In the genomic region with DNA sequence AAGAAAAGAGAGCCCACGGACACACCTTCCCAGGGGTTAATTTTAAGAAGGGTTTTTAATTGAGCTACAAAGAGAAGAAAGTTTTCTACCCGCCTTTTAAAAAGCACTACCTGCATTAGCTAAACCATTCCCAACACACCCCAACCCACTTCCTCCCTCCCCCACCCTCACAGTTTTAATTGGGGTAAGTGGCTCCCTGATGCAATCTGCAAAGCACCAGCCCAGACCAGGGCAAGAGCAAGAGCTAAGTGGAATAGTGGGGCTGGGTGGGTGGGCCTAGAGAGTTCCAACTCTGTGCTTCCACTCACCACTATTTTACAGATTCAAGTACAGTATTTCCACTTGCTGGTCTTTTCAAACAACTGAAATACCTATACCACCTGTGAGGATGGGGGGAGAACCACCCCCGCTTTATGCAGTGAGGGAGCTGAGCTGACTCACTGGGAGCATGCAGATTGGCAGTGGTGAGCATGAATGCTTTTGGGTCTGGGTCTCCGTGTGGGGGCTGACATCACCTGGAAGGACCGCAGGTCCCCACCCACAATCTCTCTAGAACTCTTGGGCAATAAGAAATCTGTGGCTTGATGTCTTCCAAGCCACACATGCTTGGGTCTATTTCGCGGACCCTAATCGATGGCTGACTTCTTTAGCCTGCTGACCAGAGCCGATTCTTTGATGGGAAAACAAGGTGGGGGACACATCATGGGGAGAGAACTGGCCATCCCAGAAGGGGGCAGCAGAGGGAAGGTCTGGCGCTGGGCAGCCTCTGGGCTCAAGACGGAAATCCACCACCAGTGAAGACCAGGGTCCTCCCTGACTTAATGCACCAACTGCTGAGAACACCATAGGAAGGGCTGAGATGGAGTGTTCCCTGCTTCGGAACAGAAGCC, we compare ENCODE assay signal across 9 cellular contexts.
DNase-seq lines count a peak whose midpoint lies in the region; ATAC-seq and TF ChIP-seq lines count a peak whose summit lies in the region.
"Had no signal": no experiment of that assay in that cellular context is flagged by ENCODE, and none has a peak within 500 bp of the region (broad histone marks: within the 10 kb centered on the region; RNA-seq: fewer than 3 reads in every experiment).

No MANE protein-coding gene starts in this region.

- H3K9me3 ChIP-seq in Karpas-422 (ENCODE audit: low read length) (no peaks in the 10 kb centered on the region), iPS-15b (ENCODE audit: control insufficient read depth, insufficient read depth, low read length) (no peaks in the 10 kb centered on the region), testis (no peaks in the 10 kb centered on the region)

- DNase-seq in NCI-H2196 (lab: John Stamatoyannopoulos, UW; ENCODE audit: unreplicated experiment) = peak; percentile 28
- no peak for DNase-seq in NCI-H2196 treated with DMSO at 0.1 percent for 48 hours (lab: John Stamatoyannopoulos, UW; ENCODE audit: unreplicated experiment)
- peak; percentile 67 for DNase-seq in Karpas-422
- no peak for DNase-seq in activated T-helper 2 cell treated with anti-CD3 and anti-CD28 coated beads, Interferon-gamma antibody, Interleukin-2, Interleukin-4, amounts not matched to agents 10 μg/mL and 5 μg/mL and 100 μg/mL, durations not matched to agents 14 hours and 24 hours and 36 hours (ENCODE audit: low spot score)
- no peak for DNase-seq in testis

- H3K4me1 Mint-ChIP-seq in activated T-helper 2 cell treated with anti-CD3 and anti-CD28 coated beads, Interferon-gamma antibody, Interleukin-2, Interleukin-4, amounts not matched to agents 10 μg/mL and 5 μg/mL and 100 μg/mL, durations not matched to agents 14 hours and 24 hours and 36 hours (ENCODE audit: low read depth) = peaks cover 36% of the 10 kb centered on the region

- H3K4me2 ChIP-seq in Karpas-422 (ENCODE audit: low read depth, low read length, poor library complexity, severe bottlenecking) = no peak overlapping the region

- no peaks in the 10 kb centered on the region for H3K27me3 Mint-ChIP-seq in activated T-helper 2 cell treated with anti-CD3 and anti-CD28 coated beads, Interferon-gamma antibody, Interleukin-2, Interleukin-4, amounts not matched to agents 10 μg/mL and 5 μg/mL and 100 μg/mL, durations not matched to agents 14 hours and 24 hours and 36 hours (ENCODE audit: low read depth)

- H3K36me3 Mint-ChIP-seq in activated T-helper 2 cell treated with anti-CD3 and anti-CD28 coated beads, Interferon-gamma antibody, Interleukin-2, Interleukin-4, amounts not matched to agents 10 μg/mL and 5 μg/mL and 100 μg/mL, durations not matched to agents 14 hours and 24 hours and 36 hours (ENCODE audit: low read depth) = peaks cover 8% of the 10 kb centered on the region

- H3K27me3 ChIP-seq in Karpas-422 (ENCODE audit: low read length) = no peaks in the 10 kb centered on the region
- H3K27me3 ChIP-seq in iPS-15b (ENCODE audit: control insufficient read depth, insufficient read depth, low read length) = no peaks in the 10 kb centered on the region
- H3K27me3 ChIP-seq in testis = no peaks in the 10 kb centered on the region

- no peaks in the 10 kb centered on the region for H3K9me2 ChIP-seq in Karpas-422 (replicated peaks; ENCODE audit: insufficient read depth, low read length)

- H3K27ac Mint-ChIP-seq in activated T-helper 2 cell treated with anti-CD3 and anti-CD28 coated beads, Interferon-gamma antibody, Interleukin-2, Interleukin-4, amounts not matched to agents 10 μg/mL and 5 μg/mL and 100 μg/mL, durations not matched to agents 14 hours and 24 hours and 36 hours = peak overlapping the region; percentile 40

- H3K4me1 ChIP-seq in Karpas-422 (ENCODE audit: low read length) = no peaks in the 10 kb centered on the region
- peaks cover 43% of the 10 kb centered on the region for H3K4me1 ChIP-seq in iPS-15b (ENCODE audit: control insufficient read depth, insufficient read depth, low read length)
- H3K4me1 ChIP-seq in testis = peaks cover 63% of the 10 kb centered on the region

- ATAC-seq in HG03571 (IDR thresholded peaks at IDR 0.05; ENCODE audit: unreplicated experiment) (no peak), GM21381 (IDR thresholded peaks at IDR 0.05; ENCODE audit: unreplicated experiment) (no peak)

- H3K27ac ChIP-seq in Karpas-422 (ENCODE audit: low read length) (no peak overlapping the region), testis (peak overlapping the region in 1 of 2 donors; percentile 75)
- H3K27ac ChIP-seq: C4-2B had no signal

- no peak for TF ChIP-seq POLR2A in testis (IDR thresholded peaks at IDR 0.05)

- H3K4me3 Mint-ChIP-seq in activated T-helper 2 cell treated with anti-CD3 and anti-CD28 coated beads, Interferon-gamma antibody, Interleukin-2, Interleukin-4, amounts not matched to agents 10 μg/mL and 5 μg/mL and 100 μg/mL, durations not matched to agents 14 hours and 24 hours and 36 hours (ENCODE audit: low read depth) = no peak overlapping the region

- H3K4me3 ChIP-seq in Karpas-422 (ENCODE audit: low read length) (no peak overlapping the region), iPS-15b (ENCODE audit: low read depth, low read length) (peak overlapping the region; percentile 13), testis (no peak overlapping the region)

- no peak overlapping the region for H2AFZ ChIP-seq in Karpas-422 (ENCODE audit: low read length)

- H3K79me2 ChIP-seq in Karpas-422 (ENCODE audit: low read length) = no peaks in the 10 kb centered on the region

- H3K9ac ChIP-seq in Karpas-422 (ENCODE audit: low read length) = no peak overlapping the region
- H3K9ac ChIP-seq in iPS-15b (ENCODE audit: low read depth, low read length) = peak overlapping the region; percentile 5

- TF ChIP-seq CTCF in testis (IDR thresholded peaks at IDR 0.05) = peak in 2 of 3 experiments; percentile 7 to 31

- no peaks in the 10 kb centered on the region for H3K9me3 Mint-ChIP-seq in activated T-helper 2 cell treated with anti-CD3 and anti-CD28 coated beads, Interferon-gamma antibody, Interleukin-2, Interleukin-4, amounts not matched to agents 10 μg/mL and 5 μg/mL and 100 μg/mL, durations not matched to agents 14 hours and 24 hours and 36 hours

- 76 to 84% methylated on average over 11 to 12 of the region's 12 CpGs for WGBS in testis, 2 donors

- no peaks in the 10 kb centered on the region for H3K36me3 ChIP-seq in Karpas-422 (ENCODE audit: insufficient read depth, low read length)
- H3K36me3 ChIP-seq in iPS-15b (ENCODE audit: control insufficient read depth, insufficient read depth, low read length) = peaks cover 5% of the 10 kb centered on the region
- no peaks in the 10 kb centered on the region for H3K36me3 ChIP-seq in testis (ENCODE audit: low read depth, missing control alignments)

- intact Hi-C loops in activated T-helper 2 cell treated with anti-CD3 and anti-CD28 coated beads, Interferon-gamma antibody, Interleukin-2, Interleukin-4, amounts not matched to agents 10 μg/mL and 5 μg/mL and 100 μg/mL, durations not matched to agents 14 hours and 24 hours and 36 hours (cut with micrococcal nuclease) = no loop called here
- intact Hi-C loops in testis (cut with DNase I; ENCODE audit: low total_unique reads) = no loop called here

- H4K20me1 ChIP-seq in Karpas-422 (ENCODE audit: insufficient read depth, low read depth, low read length) = no peaks in the 10 kb centered on the region

Comparison
In these comparisons a context has a peak if more than half of its experiments do, and no peak if none do; other contexts are left out.
1. DNase-seq: peak in NCI-H2196 (single experiment) and Karpas-422 (single experiment); none in NCI-H2196 treated with DMSO at 0.1 percent for 48 hours (single experiment), activated T-helper 2 cell treated with anti-CD3 and anti-CD28 coated beads, Interferon-gamma antibody, Interleukin-2, Interleukin-4, amounts not matched to agents 10 μg/mL and 5 μg/mL and 100 μg/mL, durations not matched to agents 14 hours and 24 hours and 36 hours (single experiment) and testis (single experiment).